8 cellular contexts compared by ENCODE assay signal in genomic region chr13:40974460-40975407, GRCh38. TPM values are rescaled to one million over a fixed set of nuclear protein-coding genes. Genes with fewer than 3 reads are reported as not detected.
DNase-seq lines count a peak whose midpoint lies in the region; ATAC-seq, FAIRE-seq and TF ChIP-seq lines count a peak whose summit lies in the region.

No MANE protein-coding gene starts in this region.

- H3K27ac Mint-ChIP-seq in naive B cell = peak overlapping the region; percentile 37 to 96 (median 89)

- no peaks in the 10 kb centered on the region for H3K9me1 ChIP-seq in endothelial cell of umbilical vein (replicated peaks; ENCODE audit: control insufficient read depth, extremely low read depth, insufficient read depth, low read length)

- no peaks in the 10 kb centered on the region for H3K9me3 ChIP-seq in endothelial cell of umbilical vein (replicated peaks; ENCODE audit: control insufficient read depth, insufficient read depth, low read length)

- peaks cover 24% of the 10 kb centered on the region for H3K4me1 ChIP-seq in endothelial cell of umbilical vein (ENCODE audit: control insufficient read depth, extremely low read depth, insufficient read depth, low read length)

- H3K9me3 Mint-ChIP-seq in naive B cell = no peaks in the 10 kb centered on the region

- H3K9ac ChIP-seq in endothelial cell of umbilical vein (replicated peaks; ENCODE audit: extremely low read depth, insufficient read depth, low read length) = no peak overlapping the region

- no TSS peak for BruUV-seq in endothelial cell of umbilical vein (replicated peaks; lab: Mats Ljungman, UMichigan)

- no peak overlapping the region for H2AFZ ChIP-seq in endothelial cell of umbilical vein (ENCODE audit: low read depth, low read length)

- no peaks in the 10 kb centered on the region for H3K27me3 ChIP-seq in endothelial cell of umbilical vein (ENCODE audit: control insufficient read depth in 2 of 2, insufficient read depth in 2 of 2, low read length in 2 of 2)

- ATAC-seq in GM19468 (IDR thresholded peaks at IDR 0.05; ENCODE audit: extremely low read depth, unreplicated experiment) (peak; percentile 37), HG03521 (IDR thresholded peaks at IDR 0.05; ENCODE audit: unreplicated experiment) (peak; percentile 78), SK-N-SH treated with all-trans-retinoic acid at 6 μM for 48 hours (peak; percentile 80), naive B cell (ENCODE audit: low read depth in 2 of 2) (peak; percentile 92 to 94)

- peak; percentile 33 to 51 for TF ChIP-seq CTCF in endothelial cell of umbilical vein (IDR thresholded peaks at IDR 0.05; ENCODE audit: extremely low read depth in 1 of 2, insufficient read depth in 1 of 2, low read depth in 1 of 2, low read length in 2 of 2)

- H3K4me3 ChIP-seq in endothelial cell of umbilical vein (replicated peaks in 1 of 3; ENCODE audit: insufficient read depth in 1 of 3, low read depth in 1 of 3, low read length in 3 of 3) = no peak overlapping the region

- H3K4me2 ChIP-seq in endothelial cell of umbilical vein (ENCODE audit: insufficient read depth, low read length) = no peak overlapping the region

- peak overlapping the region; percentile 26 to 97 (median 64) for H3K4me3 Mint-ChIP-seq in naive B cell

- no peak for TF ChIP-seq POLR2A in endothelial cell of umbilical vein (IDR thresholded peaks at IDR 0.05; ENCODE audit: low read depth, low read length)

- no peaks in the 10 kb centered on the region for H3K27me3 Mint-ChIP-seq in naive B cell

- H3K27ac ChIP-seq in endothelial cell of umbilical vein (ENCODE audit: insufficient read depth, low read depth, low read length) = no peak overlapping the region

- POLR2A ChIA-PET in endothelial cell of umbilical vein (lab: Charles Lee) = no interaction called here

- FAIRE-seq in endothelial cell of umbilical vein (lab: Jason Lieb, UNC) = no peak

- H3K4me1 Mint-ChIP-seq in naive B cell = peaks cover 74 to 95% (median 83%) of the 10 kb centered on the region in 3 donors

- dilution Hi-C loops in endothelial cell of umbilical vein (cut with MboI; ENCODE audit: extremely low pct_ligation_motif_present, low sequenced_read_pairs) = no loop called here

- H3K36me3 ChIP-seq in endothelial cell of umbilical vein (ENCODE audit: control insufficient read depth in 2 of 2, extremely low read depth in 1 of 2, insufficient read depth in 2 of 2, low read length in 2 of 2) = peaks cover 0 to 2% of the 10 kb centered on the region in 2 experiments

- intact Hi-C loops in endothelial cell of umbilical vein (cut with micrococcal nuclease) = loop anchor here (1.0 kb wide), 1 partner anchor 80 kb away; no protein-coding TSS in a partner anchor

- H3K79me2 ChIP-seq in endothelial cell of umbilical vein (ENCODE audit: control insufficient read depth, insufficient read depth, low read length) = peaks cover 98% of the 10 kb centered on the region

- CTCF ChIA-PET in endothelial cell of umbilical vein (lab: Charles Lee) = interaction anchor here (0.6 to 2.3 kb wide), 18 partner anchors 10 to 154 kb away, joined by 3 to 13 read pairs (median 4); partner anchors contain the start of genes ELF1 and WBP4

- DNase-seq in ELF-1 (ENCODE audit: low read depth, low spot score) (peak; percentile 43), endothelial cell of umbilical vein (ENCODE audit: low read depth, low spot score) (peak; percentile 51), naive B cell (no peak), hypothalamus (lab: John Stamatoyannopoulos, UW) (no peak), UCSD-AML1 (lab: John Stamatoyannopoulos, UW; ENCODE audit: unreplicated experiment) (no peak)

- peaks cover 19% of the 10 kb centered on the region for H4K20me1 ChIP-seq in endothelial cell of umbilical vein (replicated peaks; ENCODE audit: control insufficient read depth, extremely low read depth, insufficient read depth, low read length)

- peaks cover 4 to 14% of the 10 kb centered on the region in 2 donors for H3K36me3 Mint-ChIP-seq in naive B cell

TF ChIP-seq in SK-N-SH treated with all-trans-retinoic acid at 6 μM for 48 hours, 23 proteins besides CTCF, POLR2A, EP300 and RAD21:
- TF ChIP-seq ZFP3 (CRISPR knock-in tag; IDR thresholded peaks at IDR 0.05) = 0 out of 2 replicates have a peak, but pooled peaks have one; percentile 34
- TF ChIP-seq ZNF565 (CRISPR knock-in tag; conservative IDR thresholded peaks at IDR 0.05; ENCODE audit: low read depth) = no peak
- no peak for TF ChIP-seq OSR1 (CRISPR knock-in tag; IDR thresholded peaks at IDR 0.05)

TF ChIP-seq in endothelial cell of umbilical vein, 7 proteins besides CTCF, POLR2A, EP300 and RAD21:
- TF ChIP-seq, protein P1, sequence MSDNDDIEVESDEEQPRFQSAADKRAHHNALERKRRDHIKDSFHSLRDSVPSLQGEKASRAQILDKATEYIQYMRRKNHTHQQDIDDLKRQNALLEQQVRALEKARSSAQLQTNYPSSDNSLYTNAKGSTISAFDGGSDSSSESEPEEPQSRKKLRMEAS (IDR thresholded peaks at IDR 0.05; ENCODE audit: insufficient read depth, insufficient read length) = no peak
- TF ChIP-seq MYC (IDR thresholded peaks at IDR 0.05; ENCODE audit: low read depth, low read length) (no peak), EZH2 (IDR thresholded peaks at IDR 0.05; ENCODE audit: borderline replicate concordance, low read depth, low read length, severe bottlenecking) (no peak), GATA2 (IDR thresholded peaks at IDR 0.05; ENCODE audit: insufficient read depth, insufficient read length, low read depth, low read length) (no peak), JUN (IDR thresholded peaks at IDR 0.05; ENCODE audit: borderline replicate concordance, insufficient read depth, insufficient read length, low read depth) (no peak), FOS (IDR thresholded peaks at IDR 0.05; ENCODE audit: borderline replicate concordance, insufficient read depth, low read length) (no peak)

RNA-seq across cellular contexts. Expression of gene ELF1, which starts 44.4 kb away (rescaled TPM):
- 61.2 and 62.5 TPM in 2 replicates for total RNA-seq in endothelial cell of umbilical vein
- polyA plus RNA-seq in endothelial cell of umbilical vein (28.6 and 31.8 TPM in 2 replicates), naive B cell (ENCODE audit: low read depth in 6 of 6) (100 to 1,000 TPM; 127 to 183 (median 144) TPM)
- 26.3 and 29.4 TPM in 2 replicates for polyA plus RNA-seq in endothelial cell of umbilical vein (2011; cell fraction: cytosol; rRNA removed)
- polyA plus RNA-seq in endothelial cell of umbilical vein (2011; cell fraction: nucleus; rRNA removed) = 49.6 TPM in 2 replicates
- polyA plus RNA-seq in endothelial cell of umbilical vein (2012) = 49.5 and 49.7 TPM in 2 replicates
- polyA minus RNA-seq in endothelial cell of umbilical vein = 57.9 and 67.6 TPM in 2 replicates
- 12.8 TPM for polyA minus RNA-seq in endothelial cell of umbilical vein (2011; cell fraction: cytosol; rRNA and poly(A)+ RNA removed)
- 81.5 and 119 TPM in 2 replicates for polyA minus RNA-seq in endothelial cell of umbilical vein (2011; cell fraction: nucleus; rRNA and poly(A)+ RNA removed)

Comparison
In these comparisons a context has a peak if more than half of its experiments do, and no peak if none do; other contexts are left out.
1. DNase-seq: peak in ELF-1 (single experiment) and endothelial cell of umbilical vein (single experiment); none in naive B cell (single experiment), hypothalamus (0 of 51) and UCSD-AML1 (single experiment).
2. ATAC-seq: peak in every context shown above with its lines; median percentile 93 in naive B cell; 80 in SK-N-SH treated with all-trans-retinoic acid at 6 μM for 48 hours; 78 in HG03521; 37 in GM19468.